ENCODE assay signal across 6 cellular contexts in the genomic region with DNA sequence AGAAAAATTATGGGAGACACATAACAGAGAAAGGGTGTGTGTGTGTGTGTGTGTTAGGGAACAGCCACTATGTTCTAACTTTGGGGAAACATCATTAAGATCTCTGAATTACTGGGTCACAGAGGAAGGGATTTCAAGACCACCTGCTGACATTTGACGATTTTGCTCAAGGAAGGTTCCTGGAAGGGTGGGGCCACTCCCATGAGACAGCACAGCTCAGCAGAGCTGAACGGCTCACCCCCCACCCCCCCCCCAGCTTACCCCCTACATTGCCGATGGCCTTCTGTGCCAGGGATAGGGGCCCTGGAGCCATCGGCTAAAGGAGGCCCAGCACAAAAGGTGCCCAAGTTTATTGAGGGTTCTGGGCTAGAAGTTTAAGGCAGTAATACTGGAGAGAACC.
DNase-seq lines count a peak whose midpoint lies in the region; ATAC-seq, FAIRE-seq and TF ChIP-seq lines count a peak whose summit lies in the region.
"Not testable (repeated sequence)": the region's sequence is repeated elsewhere in the genome, so short reads cannot be mapped to it uniquely, and the experiment has no call there.

No MANE protein-coding gene starts in this region.

- H3K4me3 ChIP-seq in BLaER1 treated with 17β-estradiol and CSF1 and Interleukin-3, amounts not matched to agents 10 nM and 100 nM; PC-9; K562; kidney (ENCODE audit: low read length in 2 of 2): not testable (repeated sequence)

- not testable (repeated sequence) for BruUV-seq in PC-9 (replicated peaks; lab: Mats Ljungman, UMichigan); K562 (replicated peaks; lab: Mats Ljungman, UMichigan)

- not testable (repeated sequence) for TF ChIP-seq RAD21 in K562 (CRISPR knock-in tag; conservative IDR thresholded peaks at IDR 0.05 in 1 of 2, IDR thresholded peaks at IDR 0.05 in 1 of 2)

- in situ Hi-C loops in K562 (cut with MboI), result not testable (repeated sequence)

- H3K27me3 Mint-ChIP-seq in nephron (ENCODE audit: low read depth), result not testable (repeated sequence)

- H3K9me1 ChIP-seq in K562 (ENCODE audit: control insufficient read depth, insufficient read depth, low read length), result not testable (repeated sequence)

- POLR2A ChIA-PET in PC-9 (lab: Charles Lee; ENCODE audit: unreplicated experiment); K562 (lab: Yijun Ruan, JAX): not testable (repeated sequence)

- peak; percentile 52; the same call in 1 of the 3 replicates for ATAC-seq in K562
- not testable (repeated sequence) for ATAC-seq in stimulated activated effector memory CD8-positive, alpha-beta T cell treated with anti-CD3 and anti-CD28 coated beads, Interleukin-12 subunit alpha, Interleukin-12 subunit beta, amount 100 ng/mL, for 72 hours

- peaks cover 13% of the 10 kb centered on the region for H3K9me3 Mint-ChIP-seq in nephron
- not testable (repeated sequence) for H3K9me3 Mint-ChIP-seq in stimulated activated effector memory CD8-positive, alpha-beta T cell treated with anti-CD3 and anti-CD28 coated beads, Interleukin-12 subunit alpha, Interleukin-12 subunit beta, amount 100 ng/mL, for 72 hours

- H3K4me1 ChIP-seq in BLaER1 treated with 17β-estradiol and CSF1 and Interleukin-3, amounts not matched to agents 10 nM and 100 nM, result peaks cover 27 to 59% (median 48%) of the 10 kb centered on the region in 10 experiments
- H3K4me1 ChIP-seq in PC-9 (replicated peaks; ENCODE audit: insufficient read depth) (peaks cover 29% of the 10 kb centered on the region), K562 (replicated peaks in 1 of 2; ENCODE audit: control insufficient read depth in 2 of 2, insufficient read depth in 2 of 2, low read length in 2 of 2) (peaks cover 0 to 21% of the 10 kb centered on the region in 2 experiments; a peak in 3 of 5 replicates)
- not testable (repeated sequence) for H3K4me1 ChIP-seq in kidney (ENCODE audit: control insufficient read depth in 1 of 2, insufficient read depth in 1 of 2, low read depth in 1 of 2, low read length in 2 of 2)

- not testable (repeated sequence) for H2AFZ ChIP-seq in PC-9; K562 (ENCODE audit: low read depth, low read length)

- peak overlapping the region in 4 of 11 experiments; percentile 44 to 74 (median 53); a peak in 3 of 22 replicates for H3K27ac ChIP-seq in BLaER1 treated with 17β-estradiol and CSF1 and Interleukin-3, amounts not matched to agents 10 nM and 100 nM
- H3K27ac ChIP-seq in PC-9; K562 (ENCODE audit: extremely low read depth, low read depth, low read length); kidney (ENCODE audit: low read depth in 2 of 2, low read length in 2 of 2): not testable (repeated sequence)

- H4K20me1 ChIP-seq in BLaER1 treated with 17β-estradiol and CSF1 and Interleukin-3, amounts not matched to agents 10 nM and 100 nM; PC-9 (ENCODE audit: insufficient read depth); K562 (replicated peaks; ENCODE audit: control insufficient read depth, insufficient read depth, low read length): not testable (repeated sequence)

- FAIRE-seq in K562 (lab: Jason Lieb, UNC), result peak; percentile 78
- FAIRE-seq in kidney (lab: Jason Lieb, UNC), result not testable (repeated sequence)

- peak overlapping the region; percentile 38 to 94 (median 89) for H3K27ac Mint-ChIP-seq in nephron
- not testable (repeated sequence) for H3K27ac Mint-ChIP-seq in stimulated activated effector memory CD8-positive, alpha-beta T cell treated with anti-CD3 and anti-CD28 coated beads, Interleukin-12 subunit alpha, Interleukin-12 subunit beta, amount 100 ng/mL, for 72 hours

- peaks cover 0 to 15% (median 0%) of the 10 kb centered on the region in 11 experiments; a peak in 4 of 22 replicates for H3K9me3 ChIP-seq in BLaER1 treated with 17β-estradiol and CSF1 and Interleukin-3, amounts not matched to agents 10 nM and 100 nM (replicated peaks in 1 of 11)
- not testable (repeated sequence) for H3K9me3 ChIP-seq in PC-9 (ENCODE audit: insufficient read depth, low read depth); K562 (replicated peaks; ENCODE audit: control insufficient read depth, insufficient read depth, low read depth, low read length); kidney (ENCODE audit: control insufficient read depth in 1 of 2, low read length in 2 of 2)

- H3K27me3 ChIP-seq in BLaER1 treated with 17β-estradiol and CSF1 and Interleukin-3, amounts not matched to agents 10 nM and 100 nM, result peaks cover 0 to 27% (median 0%) of the 10 kb centered on the region in 11 experiments; a peak in 3 of 22 replicates
- not testable (repeated sequence) for H3K27me3 ChIP-seq in PC-9 (ENCODE audit: insufficient read depth, low read depth); K562 (ENCODE audit: control insufficient read depth in 2 of 2, insufficient read depth in 2 of 2, low read length in 2 of 2)

- not testable (repeated sequence) for DNase-seq in PC-9; stimulated activated effector memory CD8-positive, alpha-beta T cell treated with anti-CD3 and anti-CD28 coated beads, Interleukin-12 subunit alpha, Interleukin-12 subunit beta, amount 100 ng/mL, for 72 hours (ENCODE audit: low spot score in 2 of 2)
- DNase-seq in K562 (ENCODE audit: extremely low read depth in 1 of 4, low spot score in 3 of 4) (peak in 1 of 4 experiments; percentile 47), kidney (peak; percentile 4)

- not testable (repeated sequence) for H3K36me3 ChIP-seq in BLaER1 treated with 17β-estradiol and CSF1 and Interleukin-3, amounts not matched to agents 10 nM and 100 nM; PC-9 (ENCODE audit: low read depth); K562 (ENCODE audit: control insufficient read depth, insufficient read depth, low read length); kidney (ENCODE audit: control insufficient read depth in 1 of 2, insufficient read depth in 2 of 2, low read length in 2 of 2)

- not testable (repeated sequence) for TF ChIP-seq CTCF in PC-9 (conservative IDR thresholded peaks at IDR 0.05); K562 (IDR thresholded peaks at IDR 0.05 in 2 of 3, conservative IDR thresholded peaks at IDR 0.05 in 1 of 3; ENCODE audit: insufficient read depth in 2 of 3, low read depth in 1 of 3, low read length in 3 of 3); kidney (IDR thresholded peaks at IDR 0.05; ENCODE audit: borderline replicate concordance, extremely low read depth, insufficient read depth); nephron (IDR thresholded peaks at IDR 0.05; ENCODE audit: unreplicated experiment in 3 of 3)

- not testable (repeated sequence) for H3F3A ChIP-seq in PC-9 (ENCODE audit: insufficient read depth, low read depth)

- CTCF ChIA-PET in PC-9 (lab: Charles Lee); K562 (lab: Yijun Ruan, JAX; ENCODE audit: low intra/inter-chr PET ratio): not testable (repeated sequence)

- H3K36me3 Mint-ChIP-seq in nephron (ENCODE audit: low read depth); stimulated activated effector memory CD8-positive, alpha-beta T cell treated with anti-CD3 and anti-CD28 coated beads, Interleukin-12 subunit alpha, Interleukin-12 subunit beta, amount 100 ng/mL, for 72 hours: not testable (repeated sequence)

- H3K79me2 ChIP-seq in PC-9 (ENCODE audit: low read depth); K562 (ENCODE audit: control insufficient read depth, insufficient read depth, low read length): not testable (repeated sequence)

- H3K4me2 ChIP-seq in BLaER1 treated with 17β-estradiol and CSF1 and Interleukin-3, amounts not matched to agents 10 nM and 100 nM, result peak overlapping the region; percentile 73 to 87 (median 81); a peak in 19 of 22 replicates
- 0 out of 2 replicates have a peak overlapping the region, but pooled peaks have one; percentile 82 for H3K4me2 ChIP-seq in PC-9
- H3K4me2 ChIP-seq in K562 (ENCODE audit: insufficient read depth, low read length), result not testable (repeated sequence)

- not testable (repeated sequence) for TF ChIP-seq POLR2A in K562 (conservative IDR thresholded peaks at IDR 0.05)

- WGBS in K562 (ENCODE audit: insufficient coverage, low coverage, missing lambda C conversion rate), result 0% methylated on average over 2 of the region's 4 CpGs

- peaks cover 32% of the 10 kb centered on the region for H3K4me1 Mint-ChIP-seq in nephron
- not testable (repeated sequence) for H3K4me1 Mint-ChIP-seq in stimulated activated effector memory CD8-positive, alpha-beta T cell treated with anti-CD3 and anti-CD28 coated beads, Interleukin-12 subunit alpha, Interleukin-12 subunit beta, amount 100 ng/mL, for 72 hours

- not testable (repeated sequence) for H3K9ac ChIP-seq in BLaER1 treated with 17β-estradiol and CSF1 and Interleukin-3, amounts not matched to agents 10 nM and 100 nM; K562 (ENCODE audit: insufficient read depth in 1 of 2, low read depth in 2 of 2, low read length in 2 of 2); kidney (ENCODE audit: low read length in 2 of 2)

- not testable (repeated sequence) for H3K9me2 ChIP-seq in PC-9 (ENCODE audit: insufficient read depth)

- not testable (repeated sequence) for TF ChIP-seq EP300 in K562 (IDR thresholded peaks at IDR 0.05; ENCODE audit: low read length)

- H3K4me3 Mint-ChIP-seq in nephron, result not testable (repeated sequence)
- peak overlapping the region; percentile 51 for H3K4me3 Mint-ChIP-seq in stimulated activated effector memory CD8-positive, alpha-beta T cell treated with anti-CD3 and anti-CD28 coated beads, Interleukin-12 subunit alpha, Interleukin-12 subunit beta, amount 100 ng/mL, for 72 hours

- intact Hi-C loops in PC-9 (cut with micrococcal nuclease; ENCODE audit: unreplicated experiment); K562 (cut with micrococcal nuclease); kidney (cut with DNase I): not testable (repeated sequence)

TF ChIP-seq in K562, 482 proteins besides CTCF, POLR2A, EP300 and RAD21:
- TF ChIP-seq, protein P1, sequence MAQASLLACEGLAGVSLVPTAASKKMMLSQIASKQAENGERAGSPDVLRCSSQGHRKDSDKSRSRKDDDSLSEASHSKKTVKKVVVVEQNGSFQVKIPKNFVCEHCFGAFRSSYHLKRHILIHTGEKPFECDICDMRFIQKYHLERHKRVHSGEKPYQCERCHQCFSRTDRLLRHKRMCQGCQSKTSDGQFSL (CRISPR knock-in tag; IDR thresholded peaks at IDR 0.05), result not testable (repeated sequence)
- TF ChIP-seq, protein P1 (tag; IDR thresholded peaks at IDR 0.05), result peak in 1 of 2 experiments; percentile 73; a peak in 2 of 4 replicates
